Comparison of ENCODE assay signal across 1 cellular context in genomic region chr11:134730096-134730495, GRCh38.
TF ChIP-seq lines count a peak whose summit lies in the region.

No MANE protein-coding gene starts in this region.

TF ChIP-seq in SK-N-SH, 30 proteins besides CTCF, POLR2A, EP300 and RAD21:
- TF ChIP-seq ZBTB33 (IDR thresholded peaks at IDR 0.05; ENCODE audit: borderline replicate concordance, low read depth) (no peak), EZH2phosphoT487 (IDR thresholded peaks at IDR 0.05; ENCODE audit: borderline replicate concordance, low read depth) (no peak), MEF2A (IDR thresholded peaks at IDR 0.05; ENCODE audit: borderline replicate concordance, low read depth) (no peak), RFX5 (IDR thresholded peaks at IDR 0.05; ENCODE audit: low read length) (no peak)
